ENCODE assay signal across 11 cellular contexts in the genomic region with DNA sequence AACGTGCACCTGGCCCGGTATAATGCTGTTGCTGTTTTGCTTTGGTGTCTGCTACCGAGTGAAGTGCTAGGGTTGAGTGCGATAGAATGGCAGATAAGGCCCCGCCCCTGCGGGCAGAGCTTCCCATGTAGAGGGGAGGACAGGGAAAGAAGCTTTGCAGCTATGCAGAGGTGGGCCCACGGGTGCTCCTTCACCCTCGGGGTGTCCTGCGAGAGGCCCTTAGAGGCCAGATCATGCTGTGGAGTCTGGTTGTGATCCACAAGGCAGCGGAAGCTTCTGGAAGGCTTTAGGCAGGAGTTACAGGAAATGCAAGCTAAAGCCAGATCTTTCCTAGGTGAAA. TPM values are rescaled to one million over a fixed set of nuclear protein-coding genes. Genes with fewer than 3 reads are reported as not detected.
DNase-seq lines count a peak whose midpoint lies in the region; ATAC-seq and TF ChIP-seq lines count a peak whose summit lies in the region.
"Had no signal": no experiment of that assay in that cellular context is flagged by ENCODE, and none has a peak within 500 bp of the region (broad histone marks: within the 10 kb centered on the region; RNA-seq: fewer than 3 reads in every experiment).

No MANE protein-coding gene starts in this region.

- intact Hi-C loops in colonic mucosa (cut with DNase I), result loop anchor here (10.0 kb wide), 1 partner anchor 69 kb away; no protein-coding TSS in a partner anchor

- no peak for TF ChIP-seq POLR2A in GM18505 (IDR thresholded peaks at IDR 0.05; ENCODE audit: borderline replicate concordance, extremely low read depth, insufficient read depth, insufficient read length)

- H3K27me3 ChIP-seq in colonic mucosa (no peaks in the 10 kb centered on the region), mucosa of stomach (ENCODE audit: control insufficient read depth, insufficient read depth, low read length) (no peaks in the 10 kb centered on the region)

- peak overlapping the region; percentile 71 for H3K27ac ChIP-seq in colonic mucosa
- peak overlapping the region; percentile 2 for H3K27ac ChIP-seq in urinary bladder (ENCODE audit: low read depth)

- H3K36me3 Mint-ChIP-seq in activated naive CD4-positive, alpha-beta T cell treated with anti-CD3 and anti-CD28 coated beads, Interleukin-2, amount 50 U/mL, for 24 hours, result no peaks in the 10 kb centered on the region
- peaks cover 0 to 5% of the 10 kb centered on the region in 2 donors for H3K36me3 Mint-ChIP-seq in activated naive CD4-positive, alpha-beta T cell treated with anti-CD3 and anti-CD28 coated beads, Interleukin-2, amount 50 U/mL, for 72 hours

- no peaks in the 10 kb centered on the region for H3K9me3 Mint-ChIP-seq in activated naive CD4-positive, alpha-beta T cell treated with anti-CD3 and anti-CD28 coated beads, Interleukin-2, amount 50 U/mL, for 24 hours
- no peaks in the 10 kb centered on the region for H3K9me3 Mint-ChIP-seq in activated naive CD4-positive, alpha-beta T cell treated with anti-CD3 and anti-CD28 coated beads, Interleukin-2, amount 50 U/mL, for 72 hours
- H3K9me3 Mint-ChIP-seq: activated naive CD4-positive, alpha-beta T cell treated with anti-CD3 and anti-CD28 coated beads for 36 hours had no signal

- 68% methylated on average over 10 of the region's 10 CpGs for WGBS in urinary bladder

- TF ChIP-seq CTCF in colonic mucosa (IDR thresholded peaks at IDR 0.05), result no peak

- ATAC-seq in activated naive CD4-positive, alpha-beta T cell treated with anti-CD3 and anti-CD28 coated beads, Interleukin-2, amount 50 U/mL, for 72 hours, result no peak
- no peak for ATAC-seq in GM18505 (IDR thresholded peaks at IDR 0.05; ENCODE audit: unreplicated experiment)
- ATAC-seq: activated CD4-positive, CD25-positive, alpha-beta regulatory T cell treated with anti-CD3 and anti-CD28 coated beads, Interleukin-2, amount 50 U/mL, for 24 hours had no signal

- peaks cover 3% of the 10 kb centered on the region for H3K27me3 Mint-ChIP-seq in activated naive CD4-positive, alpha-beta T cell treated with anti-CD3 and anti-CD28 coated beads, Interleukin-2, amount 50 U/mL, for 24 hours

- no peak overlapping the region for H3K27ac Mint-ChIP-seq in activated naive CD4-positive, alpha-beta T cell treated with anti-CD3 and anti-CD28 coated beads, Interleukin-2, amount 50 U/mL, for 24 hours
- H3K27ac Mint-ChIP-seq in activated naive CD4-positive, alpha-beta T cell treated with anti-CD3 and anti-CD28 coated beads, Interleukin-2, amount 50 U/mL, for 72 hours, result peak overlapping the region in 1 of 2 donors; percentile 9

- no peaks in the 10 kb centered on the region for H3K9me3 ChIP-seq in colonic mucosa
- no peaks in the 10 kb centered on the region for H3K9me3 ChIP-seq in mucosa of stomach (ENCODE audit: control insufficient read depth, low read length)

- H3K4me3 ChIP-seq in colonic mucosa (peak overlapping the region; percentile 67), mucosa of stomach (ENCODE audit: low read length) (peak overlapping the region; percentile 6), urinary bladder (ENCODE audit: low read depth, low read length) (no peak overlapping the region)

- DNase-seq in activated naive CD4-positive, alpha-beta T cell treated with anti-CD3 and anti-CD28 coated beads, Interleukin-2, amount 50 U/mL, for 72 hours (ENCODE audit: low spot score in 2 of 2), result no peak
- DNase-seq in colonic mucosa (peak; percentile 68), C1 segment of cervical spinal cord (lab: John Stamatoyannopoulos, UW) (no peak), NK-92 (lab: John Stamatoyannopoulos, UW; ENCODE audit: unreplicated experiment) (no peak)
- DNase-seq: activated naive CD4-positive, alpha-beta T cell treated with anti-CD3 and anti-CD28 coated beads for 36 hours; NCI-H1417 treated with DMSO at 0.1 percent for 48 hours had no signal

- H3K4me1 ChIP-seq in colonic mucosa (peaks cover 21% of the 10 kb centered on the region), mucosa of stomach (ENCODE audit: control insufficient read depth, insufficient read depth, low read length) (peaks cover 50% of the 10 kb centered on the region), urinary bladder (ENCODE audit: insufficient read depth) (no peaks in the 10 kb centered on the region)

- H3K9ac ChIP-seq in colonic mucosa (ENCODE audit: low read depth in 2 of 2, low read length in 2 of 2), result peak overlapping the region; percentile 53 to 96
- peak overlapping the region; percentile 77 for H3K9ac ChIP-seq in mucosa of stomach (ENCODE audit: low read length)

- H3K4me3 Mint-ChIP-seq in activated naive CD4-positive, alpha-beta T cell treated with anti-CD3 and anti-CD28 coated beads, Interleukin-2, amount 50 U/mL, for 24 hours, result peak overlapping the region; percentile 30

- H3K4me1 Mint-ChIP-seq in activated naive CD4-positive, alpha-beta T cell treated with anti-CD3 and anti-CD28 coated beads, Interleukin-2, amount 50 U/mL, for 24 hours, result peaks cover 16% of the 10 kb centered on the region

- H3K36me3 ChIP-seq in colonic mucosa, result no peaks in the 10 kb centered on the region
- no peaks in the 10 kb centered on the region for H3K36me3 ChIP-seq in mucosa of stomach (ENCODE audit: control insufficient read depth, insufficient read depth, low read length)
- no peaks in the 10 kb centered on the region for H3K36me3 ChIP-seq in urinary bladder (ENCODE audit: insufficient read depth)

RNA-seq across cellular contexts. Expression of a gene that starts 3.2 kb away (rescaled TPM):
- total RNA-seq in activated naive CD4-positive, alpha-beta T cell treated with anti-CD3 and anti-CD28 coated beads, Interleukin-2, amount 50 U/mL, for 72 hours, result 10 to 100 TPM in 1 of 2 donors, 1 to 10 TPM in 1; 8.7 to 14.1 TPM
- total RNA-seq in colonic mucosa (100 to 1,000 TPM in 1 of 2 donors, 10 to 100 TPM in 1; 81.0 to 110 TPM), urinary bladder (30.8 TPM)
- 54.8 TPM for polyA plus RNA-seq in urinary bladder

RNA-seq across cellular contexts. Expression of a gene that starts 43.8 kb away (rescaled TPM):
- 10 to 100 TPM; 31.7 to 36.5 TPM for total RNA-seq in activated naive CD4-positive, alpha-beta T cell treated with anti-CD3 and anti-CD28 coated beads, Interleukin-2, amount 50 U/mL, for 72 hours
- total RNA-seq in colonic mucosa (10 to 100 TPM; 55.3 to 66.6 TPM), urinary bladder (21.7 TPM)
- polyA plus RNA-seq in urinary bladder, result 29.0 TPM
